Comparison of ENCODE assay signal across 8 cellular contexts in the genomic region with DNA sequence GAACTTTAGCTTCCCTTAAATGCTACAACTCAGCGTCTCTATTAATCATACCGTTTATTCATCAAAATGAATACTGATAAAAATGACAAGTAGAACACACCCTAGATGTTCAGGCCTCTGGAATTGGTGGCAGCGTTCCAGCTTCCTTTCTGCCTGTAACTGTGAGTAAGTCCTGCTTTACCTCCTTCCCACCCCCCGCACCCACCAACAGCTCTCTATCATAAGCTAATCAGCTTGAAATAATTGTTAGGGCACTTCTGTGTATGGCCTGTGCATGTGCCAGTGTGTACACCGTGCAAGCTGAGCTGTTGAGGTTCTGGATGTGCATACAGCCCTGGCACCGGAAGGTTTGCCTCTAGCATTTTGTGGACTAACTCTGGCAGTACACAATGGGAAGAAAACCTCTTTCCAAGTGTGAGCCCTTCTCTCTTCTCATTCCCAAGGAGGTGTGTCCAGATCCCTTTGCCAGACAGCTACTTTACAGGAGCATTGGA. TPM values are rescaled to one million over a fixed set of nuclear protein-coding genes. Genes with fewer than 3 reads are reported as not detected.
DNase-seq lines count a peak whose midpoint lies in the region; ATAC-seq, FAIRE-seq and TF ChIP-seq lines count a peak whose summit lies in the region.

No MANE protein-coding gene starts in this region.

- H3K4me3 ChIP-seq in kidney (ENCODE audit: low read length in 2 of 2), result peak overlapping the region; percentile 33 to 67
- H3K4me3 ChIP-seq in suprapubic skin, result peak overlapping the region; percentile 68

- 41% methylated on average over 6 of the region's 6 CpGs for WGBS in suprapubic skin

- TF ChIP-seq EP300 in suprapubic skin (IDR thresholded peaks at IDR 0.05), result no peak

- CTCF ChIA-PET in activated CD8-positive, alpha-beta memory T cell treated with anti-CD3 and anti-CD28 coated beads, Interleukin-2, amount 10 ng/mL, durations not matched to agents 7 days and 5 days (lab: Charles Lee), result interaction anchor here (1.1 kb wide), 1 partner anchor 30 kb away, joined by 3 read pairs; no protein-coding TSS in a partner anchor

- no peak for ATAC-seq in activated CD8-positive, alpha-beta memory T cell treated with anti-CD3 and anti-CD28 coated beads, Interleukin-2, amount 10 ng/mL, durations not matched to agents 7 days and 5 days
- ATAC-seq in activated naive CD8-positive, alpha-beta T cell treated with anti-CD3 and anti-CD28 coated beads, Interleukin-2, amount 50 U/mL, for 24 hours, result no peak

- DNase-seq in activated CD8-positive, alpha-beta memory T cell treated with anti-CD3 and anti-CD28 coated beads, Interleukin-2, amount 10 ng/mL, durations not matched to agents 7 days and 5 days, result no peak
- DNase-seq in activated CD8-positive, alpha-beta memory T cell treated with anti-CD3 and anti-CD28 coated beads, Interleukin-2, amount 50 U/mL, for 4 hours, result no peak
- no peak for DNase-seq in activated naive CD8-positive, alpha-beta T cell treated with anti-CD3 and anti-CD28 coated beads, Interleukin-2, amount 50 U/mL, for 24 hours
- DNase-seq in kidney (peak; percentile 70), suprapubic skin (ENCODE audit: low spot score in 2 of 2) (peak in 1 of 2 donors; percentile 68), NCI-H146 treated with DMSO at 0.1 percent for 48 hours (lab: John Stamatoyannopoulos, UW; ENCODE audit: unreplicated experiment) (no peak), GM19239 (ENCODE audit: insufficient read length, low spot score) (no peak), NCI-H2227 treated with DMSO at 0.1 percent for 48 hours (lab: John Stamatoyannopoulos, UW) (no peak)

- H3K36me3 Mint-ChIP-seq in activated CD8-positive, alpha-beta memory T cell treated with anti-CD3 and anti-CD28 coated beads, Interleukin-2, amount 10 ng/mL, durations not matched to agents 7 days and 5 days, result no peaks in the 10 kb centered on the region
- no peaks in the 10 kb centered on the region for H3K36me3 Mint-ChIP-seq in activated naive CD8-positive, alpha-beta T cell treated with anti-CD3 and anti-CD28 coated beads, Interleukin-2, amount 50 U/mL, for 24 hours (ENCODE audit: low read depth)

- TF ChIP-seq POLR2A in suprapubic skin (IDR thresholded peaks at IDR 0.05), result no peak

- H3K27me3 Mint-ChIP-seq in activated CD8-positive, alpha-beta memory T cell treated with anti-CD3 and anti-CD28 coated beads, Interleukin-2, amount 10 ng/mL, durations not matched to agents 7 days and 5 days, result peaks cover 39% of the 10 kb centered on the region
- peaks cover 22% of the 10 kb centered on the region for H3K27me3 Mint-ChIP-seq in activated naive CD8-positive, alpha-beta T cell treated with anti-CD3 and anti-CD28 coated beads, Interleukin-2, amount 50 U/mL, for 24 hours

- H3K9me3 ChIP-seq in kidney (ENCODE audit: control insufficient read depth in 1 of 2, low read length in 2 of 2) (no peaks in the 10 kb centered on the region), suprapubic skin (no peaks in the 10 kb centered on the region)

- H3K4me3 Mint-ChIP-seq in activated CD8-positive, alpha-beta memory T cell treated with anti-CD3 and anti-CD28 coated beads, Interleukin-2, amount 10 ng/mL, durations not matched to agents 7 days and 5 days, result peak overlapping the region; percentile 71
- peak overlapping the region; percentile 78 for H3K4me3 Mint-ChIP-seq in activated naive CD8-positive, alpha-beta T cell treated with anti-CD3 and anti-CD28 coated beads, Interleukin-2, amount 50 U/mL, for 24 hours

- H3K27ac ChIP-seq in kidney (ENCODE audit: low read depth in 2 of 2, low read length in 2 of 2) (no peak overlapping the region), suprapubic skin (peak overlapping the region; percentile 84)

- H3K9me3 Mint-ChIP-seq in activated CD8-positive, alpha-beta memory T cell treated with anti-CD3 and anti-CD28 coated beads, Interleukin-2, amount 10 ng/mL, durations not matched to agents 7 days and 5 days (ENCODE audit: low read depth), result no peaks in the 10 kb centered on the region
- no peaks in the 10 kb centered on the region for H3K9me3 Mint-ChIP-seq in activated naive CD8-positive, alpha-beta T cell treated with anti-CD3 and anti-CD28 coated beads, Interleukin-2, amount 50 U/mL, for 24 hours

- no peak for FAIRE-seq in kidney (lab: Jason Lieb, UNC)
- FAIRE-seq in GM19239 (lab: Jason Lieb, UNC), result no peak

- no peaks in the 10 kb centered on the region for H3K27me3 ChIP-seq in suprapubic skin

- TF ChIP-seq CTCF in kidney (IDR thresholded peaks at IDR 0.05; ENCODE audit: borderline replicate concordance, extremely low read depth, insufficient read depth), result no peak
- no peak for TF ChIP-seq CTCF in suprapubic skin (IDR thresholded peaks at IDR 0.05)

- H3K27ac Mint-ChIP-seq in activated CD8-positive, alpha-beta memory T cell treated with anti-CD3 and anti-CD28 coated beads, Interleukin-2, amount 10 ng/mL, durations not matched to agents 7 days and 5 days, result no peak overlapping the region
- H3K27ac Mint-ChIP-seq in activated naive CD8-positive, alpha-beta T cell treated with anti-CD3 and anti-CD28 coated beads, Interleukin-2, amount 50 U/mL, for 24 hours, result no peak overlapping the region

- intact Hi-C loops in kidney (cut with DNase I), result no loop called here

- no peaks in the 10 kb centered on the region for H3K36me3 ChIP-seq in kidney (ENCODE audit: control insufficient read depth in 1 of 2, insufficient read depth in 2 of 2, low read length in 2 of 2)
- no peaks in the 10 kb centered on the region for H3K36me3 ChIP-seq in suprapubic skin

- no peaks in the 10 kb centered on the region for H3K4me1 ChIP-seq in kidney (ENCODE audit: control insufficient read depth in 1 of 2, insufficient read depth in 1 of 2, low read depth in 1 of 2, low read length in 2 of 2)
- peaks cover 22% of the 10 kb centered on the region for H3K4me1 ChIP-seq in suprapubic skin

- H3K9ac ChIP-seq in kidney (ENCODE audit: low read length in 2 of 2), result peak overlapping the region in 1 of 2 donors; percentile 35

- H3K4me1 Mint-ChIP-seq in activated CD8-positive, alpha-beta memory T cell treated with anti-CD3 and anti-CD28 coated beads, Interleukin-2, amount 10 ng/mL, durations not matched to agents 7 days and 5 days, result peaks cover 8% of the 10 kb centered on the region
- H3K4me1 Mint-ChIP-seq in activated naive CD8-positive, alpha-beta T cell treated with anti-CD3 and anti-CD28 coated beads, Interleukin-2, amount 50 U/mL, for 24 hours, result peaks cover 13% of the 10 kb centered on the region

RNA-seq across cellular contexts. Expression of a gene that starts 1.0 kb away (rescaled TPM):
- under 1 TPM; 0.26 to 0.52 TPM for total RNA-seq in activated CD8-positive, alpha-beta memory T cell treated with anti-CD3 and anti-CD28 coated beads, Interleukin-2, amount 10 ng/mL, durations not matched to agents 7 days and 5 days
- 32.8 TPM for total RNA-seq in kidney
- polyA plus RNA-seq in kidney (ENCODE audit: insufficient read depth, low read depth, low replicate concordance), result 2.6 TPM
- total RNA-seq in suprapubic skin, result 100 to 1,000 TPM in 1 of 4 donors, 10 to 100 TPM in 3; 56.6 to 147 (median 69.1) TPM

Comparison
In these comparisons a context has a peak if more than half of its experiments do, and no peak if none do; other contexts are left out.
1. RNA of a gene that starts 1.0 kb away (total RNA-seq): 56.6 to 147 TPM in suprapubic skin and 32.8 TPM in kidney (single experiment); 0.26 to 0.52 TPM in activated CD8-positive, alpha-beta memory T cell treated with anti-CD3 and anti-CD28 coated beads, Interleukin-2, amount 10 ng/mL, durations not matched to agents 7 days and 5 days; every median in the first group is over 10 times any median in the second.